In the genomic region with DNA sequence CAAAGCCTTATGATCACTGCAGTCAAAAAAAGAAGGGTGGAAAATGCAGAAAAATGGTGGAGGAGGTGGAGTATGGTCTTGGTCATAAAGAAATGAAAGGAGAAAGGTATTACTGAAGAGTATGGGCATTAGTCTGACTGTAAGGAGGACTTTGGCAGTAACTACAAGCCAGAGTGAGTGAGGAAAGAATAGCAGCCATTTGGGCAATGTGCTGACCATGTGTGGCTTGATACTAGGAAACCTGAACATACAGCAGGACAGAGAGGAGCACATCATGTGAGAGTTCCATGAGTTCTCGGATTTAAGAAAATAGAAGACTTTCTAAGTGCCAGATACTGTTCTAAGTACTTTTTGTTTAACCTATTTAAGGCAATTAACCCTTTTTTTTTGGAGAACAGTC, we compare ENCODE assay signal across 29 cellular contexts.
"Had no signal": no experiment of that assay in that cellular context is flagged by ENCODE, and none has a peak within 500 bp of the region (broad histone marks: within the 10 kb centered on the region; RNA-seq: fewer than 3 reads in every experiment).

No MANE protein-coding gene starts in this region.

- DNase-seq: activated CD4-positive, alpha-beta T cell treated with anti-CD3 and anti-CD28 coated beads for 36 hours; activated CD4-positive, alpha-beta T cell treated with anti-CD3 and anti-CD28 coated beads, Interleukin-2, amount 50 U/mL, for 1 hour; activated CD8-positive, alpha-beta memory T cell treated with anti-CD3 and anti-CD28 coated beads, Interleukin-2, amount 50 U/mL, for 4 hours; activated CD8-positive, alpha-beta T cell treated with anti-CD3 and anti-CD28 coated beads for 36 hours; activated naive CD4-positive, alpha-beta T cell; activated T-cell treated with anti-CD3 and anti-CD28 coated beads, Interleukin-2, amount 50 U/mL, for 72 hours; aorta; body of pancreas; Kasumi-1; KBM-7; NCI-H1105 treated with DMSO at 0.1 percent for 48 hours; NCI-H146; NCI-H2029; NCI-H2107; NCI-H2171 treated with DMSO at 0.1 percent for 48 hours; NCI-H226; NCI-H69; NK-92 treated with Interleukin-12 subunit alpha and Interleukin-12 subunit beta, amount 100 ng/mL, for 24 hours; OCI-M1; RPMI8226; T-cell; T-helper 2 cell had no signal

- H3K9me3 Mint-ChIP-seq: activated CD8-positive, alpha-beta T cell treated with anti-CD3 and anti-CD28 coated beads for 36 hours; activated naive CD4-positive, alpha-beta T cell treated with anti-CD3 and anti-CD28 coated beads, Interleukin-2, amount 50 U/mL, for 24 hours; activated T-cell treated with anti-CD3 and anti-CD28 coated beads, Interleukin-2, amount 50 U/mL, for 72 hours; activated T-helper 2 cell treated with anti-CD3 and anti-CD28 coated beads, Interferon-gamma antibody, Interleukin-2, Interleukin-4, amounts not matched to agents 10 μg/mL and 5 μg/mL and 100 μg/mL, durations not matched to agents 14 hours and 24 hours and 36 hours; central memory CD8-positive, alpha-beta T cell; T-cell had no signal

- H3K27ac Mint-ChIP-seq: activated CD4-positive, alpha-beta T cell treated with anti-CD3 and anti-CD28 coated beads for 36 hours; activated CD8-positive, alpha-beta T cell treated with anti-CD3 and anti-CD28 coated beads for 36 hours; activated naive CD4-positive, alpha-beta T cell treated with anti-CD3 and anti-CD28 coated beads, Interleukin-2, amount 50 U/mL, for 24 hours; activated T-cell treated with anti-CD3 and anti-CD28 coated beads, Interleukin-2, amount 50 U/mL, for 72 hours; activated T-helper 2 cell treated with anti-CD3 and anti-CD28 coated beads, Interferon-gamma antibody, Interleukin-2, Interleukin-4, amounts not matched to agents 10 μg/mL and 5 μg/mL and 100 μg/mL, durations not matched to agents 14 hours and 24 hours and 36 hours; T-cell had no signal

- H3K4me3 ChIP-seq: body of pancreas, SK-N-MC had no signal

- H3K4me3 Mint-ChIP-seq: activated CD4-positive, alpha-beta T cell treated with anti-CD3 and anti-CD28 coated beads for 36 hours; activated CD8-positive, alpha-beta T cell treated with anti-CD3 and anti-CD28 coated beads for 36 hours; activated naive CD4-positive, alpha-beta T cell treated with anti-CD3 and anti-CD28 coated beads, Interleukin-2, amount 50 U/mL, for 24 hours; activated T-cell treated with anti-CD3 and anti-CD28 coated beads, Interleukin-2, amount 50 U/mL, for 72 hours; central memory CD8-positive, alpha-beta T cell; T-cell had no signal

- H3K27ac ChIP-seq: body of pancreas, SK-N-MC, VCaP had no signal

- ATAC-seq: activated CD4-positive, alpha-beta T cell treated with anti-CD3 and anti-CD28 coated beads for 36 hours; activated CD8-positive, alpha-beta T cell treated with anti-CD3 and anti-CD28 coated beads for 36 hours; activated T-cell treated with anti-CD3 and anti-CD28 coated beads, Interleukin-2, amount 50 U/mL, for 72 hours; body of pancreas; Panc1; Right ventricle myocardium inferior; T-cell had no signal

- H3K36me3 Mint-ChIP-seq: activated naive CD4-positive, alpha-beta T cell treated with anti-CD3 and anti-CD28 coated beads, Interleukin-2, amount 50 U/mL, for 24 hours; T-cell had no signal

- H3K4me1 Mint-ChIP-seq: activated CD4-positive, alpha-beta T cell treated with anti-CD3 and anti-CD28 coated beads for 36 hours; activated naive CD4-positive, alpha-beta T cell treated with anti-CD3 and anti-CD28 coated beads, Interleukin-2, amount 50 U/mL, for 24 hours; central memory CD8-positive, alpha-beta T cell; T-cell had no signal

- H3K4me1 ChIP-seq: body of pancreas had no signal

- H3K27me3 Mint-ChIP-seq: central memory CD8-positive, alpha-beta T cell had no signal

- H3K9me3 ChIP-seq: body of pancreas had no signal

- H3K27me3 ChIP-seq: body of pancreas had no signal
